ENCODE assay signal across 19 cellular contexts in the genomic region with DNA sequence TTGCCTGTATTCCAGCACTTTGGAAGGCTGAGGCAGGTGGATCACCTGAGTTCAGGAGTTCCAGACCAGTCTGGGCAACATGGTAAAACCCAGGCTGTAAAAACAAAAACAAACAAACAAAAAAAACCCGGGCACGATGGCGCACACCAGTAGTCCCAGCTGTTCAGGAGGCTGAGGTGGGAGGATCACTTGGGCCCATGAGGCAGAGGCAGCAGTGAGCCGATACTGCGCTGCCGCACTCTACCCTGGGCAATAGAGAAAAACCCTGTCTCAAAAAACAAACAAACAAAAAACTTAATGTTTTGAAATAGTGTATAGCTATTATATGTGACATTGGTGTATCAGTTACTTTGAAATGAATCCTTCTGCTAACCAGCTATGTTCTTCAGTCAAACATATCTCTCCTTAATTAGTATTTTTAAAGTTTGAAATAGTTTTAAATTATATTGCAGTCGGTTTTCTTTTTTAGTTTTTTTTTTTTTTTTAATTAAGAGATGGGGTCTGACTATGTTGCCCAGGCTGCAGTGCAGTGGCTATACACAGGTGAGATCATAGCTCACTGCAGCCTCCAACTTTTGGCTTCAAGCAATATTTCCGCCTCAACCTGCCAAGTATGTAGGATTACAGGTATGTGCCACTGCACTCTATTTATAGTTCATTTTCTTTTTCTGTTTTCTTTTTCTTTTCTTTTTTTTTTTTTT.
"Had no signal": no experiment of that assay in that cellular context is flagged by ENCODE, and none has a peak within 500 bp of the region (broad histone marks: within the 10 kb centered on the region; RNA-seq: fewer than 3 reads in every experiment).

No MANE protein-coding gene starts in this region.

- H3K27me3 Mint-ChIP-seq: T-cell had no signal

- H3K4me3 Mint-ChIP-seq: T-cell had no signal

- ATAC-seq: activated T-cell treated with anti-CD3 and anti-CD28 coated beads, Interleukin-2, amount 50 U/mL, for 72 hours; gastroesophageal sphincter; heart left ventricle; sciatic nerve; T-cell had no signal

- H3K36me3 ChIP-seq: brain microvascular endothelial cell, colonic mucosa, gastroesophageal sphincter, tibial artery, vagina had no signal

- FAIRE-seq: endometrium, kidney had no signal

- H3K27me3 ChIP-seq: brain microvascular endothelial cell, colonic mucosa, gastroesophageal sphincter, heart left ventricle, tibial artery, vagina had no signal

- H3K4me1 ChIP-seq: colonic mucosa had no signal

- H3K9me3 ChIP-seq: colonic mucosa, gastroesophageal sphincter, heart left ventricle, tibial artery, vagina had no signal

- H3K4me3 ChIP-seq: colonic mucosa, gastroesophageal sphincter, heart left ventricle, tibial artery, vagina had no signal

- H3K27ac ChIP-seq: brain microvascular endothelial cell, colonic mucosa, gastroesophageal sphincter, heart left ventricle, tibial artery, vagina had no signal

- DNase-seq: activated CD4-positive, alpha-beta T cell treated with anti-CD3 and anti-CD28 coated beads, Interleukin-2, amount 50 U/mL, for 1 hour; activated CD4-positive, CD25-positive, alpha-beta regulatory T cell treated with anti-CD3 and anti-CD28 coated beads, Interleukin-2, amount 50 U/mL, for 72 hours; activated effector memory CD4-positive, alpha-beta T cell treated with anti-CD3 and anti-CD28 coated beads, Interleukin-2, amount 50 U/mL, for 16 hours; activated naive CD4-positive, alpha-beta T cell treated with anti-CD3 and anti-CD28 coated beads, Interleukin-2, amount 50 U/mL, for 16 hours; activated T-cell treated with anti-CD3 and anti-CD28 coated beads, Interleukin-2, amount 50 U/mL, for 72 hours; aorta; brain microvascular endothelial cell; central memory CD4-positive, alpha-beta T cell; colonic mucosa; heart left ventricle; kidney; stimulated activated naive CD4-positive, alpha-beta T cell; T-cell; T1000; tibial artery had no signal

- H3K9me3 Mint-ChIP-seq: activated T-cell treated with anti-CD3 and anti-CD28 coated beads, Interleukin-2, amount 50 U/mL, for 72 hours; T-cell had no signal
